In the genomic region with DNA sequence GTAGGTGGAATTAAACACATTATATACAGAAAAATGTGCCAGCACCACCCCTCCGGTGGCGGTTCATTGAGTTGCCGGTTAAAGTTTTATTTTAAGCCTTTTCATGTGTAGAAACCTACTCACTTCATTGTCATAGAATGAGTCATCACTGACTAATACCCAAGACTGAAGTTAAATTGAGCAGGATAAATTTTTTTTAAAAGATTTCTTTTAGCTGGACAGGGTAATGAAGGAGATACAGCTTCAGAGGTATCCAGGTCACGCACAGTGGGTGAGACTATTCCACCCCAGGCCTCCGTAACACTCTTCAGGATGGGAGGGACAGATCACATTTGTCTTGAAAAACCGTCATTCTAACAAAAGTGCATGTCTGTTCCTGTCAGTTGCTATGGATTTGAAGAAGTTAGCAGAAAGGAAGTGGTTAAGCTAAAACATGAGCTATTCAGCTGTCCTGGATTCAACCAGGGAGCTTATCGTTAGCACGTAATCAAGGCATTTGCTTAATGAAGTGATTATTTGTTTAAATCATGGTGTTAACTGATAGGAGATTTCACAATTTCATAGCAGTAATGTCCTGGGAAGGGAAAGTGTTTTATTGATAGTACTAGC, we compare ENCODE assay signal across 8 cellular contexts. TPM values are rescaled to one million over a fixed set of nuclear protein-coding genes. Genes with fewer than 3 reads are reported as not detected.
DNase-seq lines count a peak whose midpoint lies in the region; ATAC-seq and TF ChIP-seq lines count a peak whose summit lies in the region.

No MANE protein-coding gene starts in this region.

- no peaks in the 10 kb centered on the region for H3K9me3 ChIP-seq in esophagus muscularis mucosa

- peak; percentile 53 for DNase-seq in AG04449 (ENCODE audit: low read depth, low spot score)
- DNase-seq in SKM-1 (lab: John Stamatoyannopoulos, UW; ENCODE audit: unreplicated experiment): peak; percentile 71
- DNase-seq in endothelial cell (ENCODE audit: low spot score): no peak
- peak in 2 of 3 donors; percentile 25 to 44 for DNase-seq in stimulated activated CD4-positive, alpha-beta T cell treated with anti-CD3 and anti-CD28 coated beads, Interleukin-12 subunit alpha, Interleukin-12 subunit beta, amount 100 ng/mL, for 48 hours (ENCODE audit: low read depth in 2 of 3, low spot score in 1 of 3)
- no peak for DNase-seq in esophagus muscularis mucosa (ENCODE audit: extremely low spot score)
- DNase-seq in mesenteric fat pad (ENCODE audit: low spot score): no peak

- no peak overlapping the region for H3K27ac ChIP-seq in esophagus muscularis mucosa (replicated peaks in 1 of 4)

- TF ChIP-seq POLR2A in esophagus muscularis mucosa (IDR thresholded peaks at IDR 0.05; ENCODE audit: low read depth): no peak

- H3K4me1 Mint-ChIP-seq in endothelial cell (ENCODE audit: unreplicated experiment): peaks cover 11% of the 10 kb centered on the region

- H3K4me1 ChIP-seq in esophagus muscularis mucosa: peaks cover 0 to 13% (median 4%) of the 10 kb centered on the region in 4 donors

- no peaks in the 10 kb centered on the region for H3K9me3 Mint-ChIP-seq in endothelial cell (ENCODE audit: unreplicated experiment)

- H3K4me3 Mint-ChIP-seq in endothelial cell (ENCODE audit: unreplicated experiment): peak overlapping the region; percentile 19

- POLR2A ChIA-PET in AG04449 (lab: Yijun Ruan, JAX): interaction anchor here (1.1 to 1.2 kb wide), 4 partner anchors 19 to 292 kb away, joined by 3 to 4 read pairs (median 4); a partner anchor contains a TSS

- TF ChIP-seq EP300 in esophagus muscularis mucosa (IDR thresholded peaks at IDR 0.05): no peak

- H3K27me3 ChIP-seq in esophagus muscularis mucosa: no peaks in the 10 kb centered on the region

- peak; percentile 90 for ATAC-seq in GM18909 (IDR thresholded peaks at IDR 0.05; ENCODE audit: poor library complexity, unreplicated experiment)
- ATAC-seq in HG03097 (IDR thresholded peaks at IDR 0.05; ENCODE audit: low FRiP score, unreplicated experiment): peak; percentile 82

- H3K27me3 Mint-ChIP-seq in endothelial cell (ENCODE audit: unreplicated experiment): no peaks in the 10 kb centered on the region

- peaks cover 84 to 100% (median 94%) of the 10 kb centered on the region in 4 donors for H3K36me3 ChIP-seq in esophagus muscularis mucosa

- H3K4me3 ChIP-seq in AG04449 (ENCODE audit: low read depth, low read length) (no peak overlapping the region), esophagus muscularis mucosa (no peak overlapping the region)

- TF ChIP-seq CTCF in AG04449 (IDR thresholded peaks at IDR 0.05; ENCODE audit: insufficient read depth, low read length, missing control alignments) (no peak), endothelial cell (IDR thresholded peaks at IDR 0.05; ENCODE audit: unreplicated experiment) (no peak), esophagus muscularis mucosa (IDR thresholded peaks at IDR 0.05) (no peak)

- no peak overlapping the region for H3K27ac Mint-ChIP-seq in endothelial cell (ENCODE audit: unreplicated experiment)

- intact Hi-C loops in esophagus muscularis mucosa (cut with DNase I): no loop called here

- peaks cover 36% of the 10 kb centered on the region for H3K36me3 Mint-ChIP-seq in endothelial cell (ENCODE audit: low read depth, unreplicated experiment)

- CTCF ChIA-PET in AG04449 (lab: Yijun Ruan, JAX): interaction anchor here (0.7 to 1.4 kb wide), 4 partner anchors 18 to 178 kb away, joined by 3 to 7 read pairs (median 4); a partner anchor contains a TSS

- 46% methylated on average over 8 of the region's 8 CpGs for WGBS in esophagus muscularis mucosa

RNA-seq across cellular contexts. Expression of a gene that starts 23.3 kb away (rescaled TPM):
- 9.3 TPM for total RNA-seq in endothelial cell (ENCODE audit: unreplicated experiment)
- total RNA-seq in esophagus muscularis mucosa: 10 to 100 TPM in 3 of 4 donors, 1 to 10 TPM in 1; 9.6 to 17.4 (median 14.2) TPM
- total RNA-seq in mesenteric fat pad: 7.8 TPM

RNA-seq across cellular contexts. Expression of a gene that starts 26.8 kb away (rescaled TPM):
- not detected for total RNA-seq in endothelial cell (ENCODE audit: unreplicated experiment)
- total RNA-seq in esophagus muscularis mucosa: not detected
- total RNA-seq in mesenteric fat pad: not detected

Comparison
In these comparisons a context has a peak if more than half of its experiments do, and no peak if none do; other contexts are left out.
1. DNase-seq: peak in AG04449 (single experiment), SKM-1 (single experiment) and stimulated activated CD4-positive, alpha-beta T cell treated with anti-CD3 and anti-CD28 coated beads, Interleukin-12 subunit alpha, Interleukin-12 subunit beta, amount 100 ng/mL, for 48 hours (2 of 3); none in endothelial cell (single experiment), esophagus muscularis mucosa (single experiment) and mesenteric fat pad (single experiment).